15 cellular contexts compared by ENCODE assay signal in the genomic region with DNA sequence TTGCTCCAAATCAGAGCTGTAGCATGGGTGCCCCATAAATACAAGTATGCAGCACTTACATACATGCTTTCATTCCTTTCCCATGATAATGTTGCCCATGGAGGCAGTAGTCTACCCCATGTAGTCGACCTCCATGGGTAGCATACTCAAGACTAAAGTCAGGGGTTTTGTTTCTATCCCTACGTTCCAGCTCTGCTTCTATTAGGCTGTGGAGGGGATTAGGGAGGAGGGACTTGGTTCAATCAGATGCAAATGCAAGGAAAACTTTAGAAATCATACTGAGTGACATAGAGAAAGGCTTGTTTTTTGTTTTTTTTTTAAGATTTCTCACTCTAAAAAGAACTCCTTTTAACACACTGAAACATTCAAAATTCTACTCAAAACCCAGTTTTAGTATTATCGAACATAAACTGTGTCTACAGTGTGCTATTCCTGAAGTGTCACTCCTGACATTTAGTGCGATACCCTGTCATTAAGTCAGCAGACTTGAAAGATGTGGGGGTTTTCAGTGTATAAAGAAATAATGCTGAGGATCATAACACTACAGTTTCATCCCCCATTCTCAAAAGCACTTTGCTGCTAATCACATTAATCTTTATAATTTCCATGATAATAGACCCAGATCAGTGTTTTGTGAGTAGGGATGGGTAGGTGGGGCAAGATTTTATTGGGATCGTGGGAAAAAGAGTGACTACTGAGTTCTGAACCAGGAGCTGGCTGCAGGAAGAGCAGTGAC. TPM values are rescaled to one million over a fixed set of nuclear protein-coding genes. Genes with fewer than 3 reads are reported as not detected.
DNase-seq lines count a peak whose midpoint lies in the region; ATAC-seq and TF ChIP-seq lines count a peak whose summit lies in the region.
"Had no signal": no experiment of that assay in that cellular context is flagged by ENCODE, and none has a peak within 500 bp of the region (broad histone marks: within the 10 kb centered on the region; RNA-seq: fewer than 3 reads in every experiment).

No MANE protein-coding gene starts in this region.

- H3K27ac Mint-ChIP-seq in GM23338 (no peak overlapping the region; the same call in 1 of the 2 replicates), WTC11 (no peak overlapping the region), neural progenitor cell (peak overlapping the region; percentile 15), Calu3 (ENCODE audit: unreplicated experiment) (no peak overlapping the region)
- H3K27ac Mint-ChIP-seq: B cell; CD4-positive, alpha-beta T cell; HFFc6 had no signal

- POLR2A ChIA-PET in WTC11 (lab: Charles Lee): no interaction called here

- no peaks in the 10 kb centered on the region for H3K27me3 ChIP-seq in GM23338 (ENCODE audit: insufficient read depth)
- no peaks in the 10 kb centered on the region for H3K27me3 ChIP-seq in HAP-1 (ENCODE audit: low read depth)
- no peaks in the 10 kb centered on the region for H3K27me3 ChIP-seq in neural progenitor cell
- no peaks in the 10 kb centered on the region for H3K27me3 ChIP-seq in SJCRH30

- H3K27ac ChIP-seq in GM23338 (ENCODE audit: low read depth): no peak overlapping the region
- H3K27ac ChIP-seq in neural progenitor cell: no peak overlapping the region
- H3K27ac ChIP-seq in SJCRH30: no peak overlapping the region

- intact Hi-C loops in Calu3 (cut with micrococcal nuclease; ENCODE audit: unreplicated experiment): no loop called here

- H3K36me3 Mint-ChIP-seq in GM23338 (ENCODE audit: low read depth) (peaks cover 3% of the 10 kb centered on the region; the same call in 1 of the 3 replicates), WTC11 (peaks cover 3% of the 10 kb centered on the region; the same call in 1 of the 2 replicates), neural progenitor cell (peaks cover 10% of the 10 kb centered on the region), Calu3 (ENCODE audit: insufficient read depth, unreplicated experiment) (peaks cover 5% of the 10 kb centered on the region)

- H3K27me3 Mint-ChIP-seq in GM23338 (ENCODE audit: insufficient read depth, low read depth, poor library complexity) (peaks cover 10% of the 10 kb centered on the region), WTC11 (ENCODE audit: low read depth) (no peaks in the 10 kb centered on the region), neural progenitor cell (ENCODE audit: insufficient read depth, low read depth) (no peaks in the 10 kb centered on the region), Calu3 (ENCODE audit: unreplicated experiment) (peaks cover 5% of the 10 kb centered on the region)

- H3K9me3 Mint-ChIP-seq in GM23338: peaks cover 4% of the 10 kb centered on the region; the same call in 2 of the 3 replicates
- H3K9me3 Mint-ChIP-seq in WTC11: peaks cover 8% of the 10 kb centered on the region
- H3K9me3 Mint-ChIP-seq in neural progenitor cell: peaks cover 3% of the 10 kb centered on the region
- H3K9me3 Mint-ChIP-seq in Calu3 (ENCODE audit: low read depth, unreplicated experiment): peaks cover under 1% of the 10 kb centered on the region
- H3K9me3 Mint-ChIP-seq: CD4-positive, alpha-beta T cell had no signal

- H3K4me2 ChIP-seq in GM23338 (peak overlapping the region; percentile 28; the same call in 1 of the 2 replicates), neural progenitor cell (no peak overlapping the region)

- BruUV-seq in Calu3 (replicated peaks; lab: Mats Ljungman, UMichigan): no TSS peak

- H3K4me3 ChIP-seq in GM23338 (no peak overlapping the region), HAP-1 (no peak overlapping the region), neural progenitor cell (no peak overlapping the region), SJCRH30 (no peak overlapping the region)
- H3K4me3 ChIP-seq: K562 had no signal

- no peaks in the 10 kb centered on the region for H3K9me3 ChIP-seq in HAP-1
- H3K9me3 ChIP-seq in neural progenitor cell (ENCODE audit: low read depth): no peaks in the 10 kb centered on the region
- H3K9me3 ChIP-seq in SJCRH30 (replicated peaks): 0 out of 2 replicates have a peak, but pooled peaks cover 2% of the 10 kb centered on the region

- H3K36me3 ChIP-seq in GM23338 (ENCODE audit: insufficient read depth) (no peaks in the 10 kb centered on the region), HAP-1 (replicated peaks) (no peaks in the 10 kb centered on the region), neural progenitor cell (no peaks in the 10 kb centered on the region), SJCRH30 (peaks cover 8% of the 10 kb centered on the region)

- H3K4me3 Mint-ChIP-seq in GM23338 (no peak overlapping the region), WTC11 (no peak overlapping the region), neural progenitor cell (no peak overlapping the region), Calu3 (ENCODE audit: low read depth, unreplicated experiment) (no peak overlapping the region)
- H3K4me3 Mint-ChIP-seq: B cell; CD4-positive, alpha-beta T cell; HFFc6 had no signal

- H3K79me2 ChIP-seq in GM23338 (replicated peaks; ENCODE audit: insufficient read depth) (no peaks in the 10 kb centered on the region), neural progenitor cell (ENCODE audit: low read depth) (no peaks in the 10 kb centered on the region)

- H3K9me2 ChIP-seq in GM23338 (ENCODE audit: insufficient read depth): no peaks in the 10 kb centered on the region

- H4K20me1 ChIP-seq in GM23338 (replicated peaks; ENCODE audit: insufficient read depth) (no peaks in the 10 kb centered on the region), neural progenitor cell (ENCODE audit: low read depth) (no peaks in the 10 kb centered on the region)

- in situ Hi-C loops in HAP-1 (cut with MboI; ENCODE audit: low sequenced_read_pairs): no loop called here

- H3K4me1 ChIP-seq in GM23338 (ENCODE audit: insufficient read depth): peaks cover 10% of the 10 kb centered on the region
- peaks cover 14% of the 10 kb centered on the region for H3K4me1 ChIP-seq in HAP-1
- H3K4me1 ChIP-seq in neural progenitor cell: peaks cover 18% of the 10 kb centered on the region
- peaks cover 7% of the 10 kb centered on the region; the same call in 1 of the 2 replicates for H3K4me1 ChIP-seq in SJCRH30

- ATAC-seq in GM23338 (peak; percentile 64), WTC11 (peak; percentile 40)
- ATAC-seq: K562 had no signal

- no peak overlapping the region for H3K9ac ChIP-seq in neural progenitor cell

- H3F3A ChIP-seq in GM23338 (replicated peaks; ENCODE audit: low read depth): no peaks in the 10 kb centered on the region
- H3F3A ChIP-seq in neural progenitor cell (ENCODE audit: low read depth): peaks cover 25% of the 10 kb centered on the region

- CTCF ChIA-PET in WTC11 (lab: Charles Lee): interaction anchor here (0.7 to 1.8 kb wide), 4 partner anchors 16 to 1196 kb away, joined by 3 to 8 read pairs (median 3); no protein-coding TSS in a partner anchor
- CTCF ChIA-PET in Calu3 (lab: Charles Lee): no interaction called here

- DNase-seq in GM23338 (ENCODE audit: low spot score) (peak; percentile 13), HAP-1 (ENCODE audit: low spot score in 2 of 2) (peak; percentile 69 to 94), WTC11 (ENCODE audit: low spot score) (no peak), neural progenitor cell (ENCODE audit: low spot score) (peak; percentile 34), GM19240 (ENCODE audit: insufficient read length, low spot score) (no peak), SJCRH30 (no peak), Calu3 (no peak)
- DNase-seq: C1 segment of cervical spinal cord; CD4-positive, alpha-beta T cell; DND-41; GDM1; HCEC 1CT; HFFc6 had no signal

- H3K4me1 Mint-ChIP-seq in GM23338 (peaks cover 28% of the 10 kb centered on the region), WTC11 (peaks cover 34% of the 10 kb centered on the region), neural progenitor cell (peaks cover 28% of the 10 kb centered on the region), Calu3 (ENCODE audit: low read depth, unreplicated experiment) (no peaks in the 10 kb centered on the region)

- no peak for TF ChIP-seq CTCF in GM23338 (conservative IDR thresholded peaks at IDR 0.05; ENCODE audit: low read depth in 2 of 2)
- no peak for TF ChIP-seq CTCF in WTC11 (IDR thresholded peaks at IDR 0.05)
- no peak for TF ChIP-seq CTCF in neural progenitor cell (IDR thresholded peaks at IDR 0.05)
- TF ChIP-seq CTCF in Calu3 (IDR thresholded peaks at IDR 0.05; ENCODE audit: unreplicated experiment): no peak

- H2AFZ ChIP-seq in GM23338: no peak overlapping the region
- no peak overlapping the region for H2AFZ ChIP-seq in neural progenitor cell (replicated peaks)

TF ChIP-seq in GM23338, 12 proteins besides CTCF, POLR2A, EP300 and RAD21 (continues in another document):
- TF ChIP-seq CREB1 (CRISPR knock-in tag; IDR thresholded peaks at IDR 0.05; ENCODE audit: low read depth) (no peak), STAT1 (IDR thresholded peaks at IDR 0.05; ENCODE audit: unreplicated experiment) (no peak), ZNF331 (CRISPR knock-in tag; IDR thresholded peaks at IDR 0.05; ENCODE audit: low read depth) (no peak), NANOG (IDR thresholded peaks at IDR 0.05; ENCODE audit: borderline replicate concordance) (no peak)

TF ChIP-seq in WTC11, 78 proteins besides CTCF, POLR2A, EP300 and RAD21 (continues in another document):
- no peak for TF ChIP-seq FOXP1 (CRISPR knock-in tag; IDR thresholded peaks at IDR 0.05; ENCODE audit: borderline replicate concordance)
- TF ChIP-seq, protein P1, sequence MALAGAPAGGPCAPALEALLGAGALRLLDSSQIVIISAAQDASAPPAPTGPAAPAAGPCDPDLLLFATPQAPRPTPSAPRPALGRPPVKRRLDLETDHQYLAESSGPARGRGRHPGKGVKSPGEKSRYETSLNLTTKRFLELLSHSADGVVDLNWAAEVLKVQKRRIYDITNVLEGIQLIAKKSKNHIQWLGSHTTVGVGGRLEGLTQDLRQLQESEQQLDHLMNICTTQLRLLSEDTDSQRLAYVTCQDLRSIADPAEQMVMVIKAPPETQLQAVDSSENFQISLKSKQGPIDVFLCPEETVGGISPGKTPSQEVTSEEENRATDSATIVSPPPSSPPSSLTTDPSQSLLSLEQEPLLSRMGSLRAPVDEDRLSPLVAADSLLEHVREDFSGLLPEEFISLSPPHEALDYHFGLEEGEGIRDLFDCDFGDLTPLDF (CRISPR knock-in tag; IDR thresholded peaks at IDR 0.05): no peak

RNA-seq across cellular contexts. Expression of a gene that starts 40.3 kb away (rescaled TPM):
- total RNA-seq in GM23338 (2014; rRNA removed; shearing (Covaris generic)): not detected in 2 replicates
- polyA plus RNA-seq in GM23338 (2016; fragmentation: Nextera tagmentation; extraction: Ambion mirVana): not detected in 2 replicates
- total RNA-seq in WTC11 (2021): not detected in 3 replicates
- total RNA-seq in neural progenitor cell (ENCODE audit: low replicate concordance): not detected in 2 replicates
- not detected in 2 replicates for total RNA-seq in SJCRH30 (2014; rRNA removed; shearing (Covaris generic))
- total RNA-seq in Calu3 (2022): not detected in 2 replicates
- total RNA-seq: HFFc6 had no signal
- polyA plus RNA-seq: K562 had no signal

Comparison
In these comparisons a context has a peak if more than half of its experiments do, and no peak if none do; other contexts are left out.
1. DNase-seq: peak in GM23338 (single experiment), HAP-1 (2 of 2) and neural progenitor cell (single experiment); none in WTC11 (single experiment), GM19240 (single experiment), SJCRH30 (0 of 2) and Calu3 (single experiment).